ENCODE assay signal across 8 cellular contexts in genomic region chr7:151115121-151115835, GRCh38. TPM values are rescaled to one million over a fixed set of nuclear protein-coding genes. Genes with fewer than 3 reads are reported as not detected.
DNase-seq lines count a peak whose midpoint lies in the region; ATAC-seq and TF ChIP-seq lines count a peak whose summit lies in the region.

No MANE protein-coding gene starts in this region.

- DNase-seq in CD4-positive, alpha-beta memory T cell = peak in 4 of 5 donors; percentile 22 to 36 (median 24)
- peak; percentile 30 for DNase-seq in T-helper 2 cell treated with Interferon-gamma antibody and Interleukin-4, amounts not matched to agents 5 μg/mL and 100 μg/mL, for 36 hours (ENCODE audit: low spot score)
- DNase-seq in endodermal cell (peak; percentile 78), neural progenitor cell (ENCODE audit: low spot score) (peak; percentile 79), NCI-H1105 treated with DMSO at 0.1 percent for 48 hours (lab: John Stamatoyannopoulos, UW) (no peak)

- H2AFZ ChIP-seq in neural progenitor cell (replicated peaks) = no peak overlapping the region

- POLR2A ChIA-PET in CD4-positive, alpha-beta memory T cell (lab: Charles Lee; ENCODE audit: partially characterized antibody) = interaction anchor here (0.5 to 1.9 kb wide), 4 partner anchors 9 to 101 kb away, joined by 4 to 7 read pairs (median 5); partner anchors contain the start of gene TMUB1

- intact Hi-C loops in CD4-positive, alpha-beta memory T cell (cut with micrococcal nuclease) = no loop called here

- H3K4me2 ChIP-seq in neural progenitor cell = peak overlapping the region; percentile 78

- no peak overlapping the region for H3K9ac ChIP-seq in endodermal cell (ENCODE audit: extremely low read depth, low read length, poor library complexity, severe bottlenecking)
- no peak overlapping the region for H3K9ac ChIP-seq in neural progenitor cell

- no peak overlapping the region for H3K4me3 ChIP-seq in CD4-positive, alpha-beta memory T cell (ENCODE audit: low read length in 2 of 2)
- H3K4me3 ChIP-seq in endodermal cell (ENCODE audit: low read length) (peak overlapping the region; percentile 56), neural progenitor cell (peak overlapping the region; percentile 47)

- peak; percentile 48 for TF ChIP-seq CTCF in endodermal cell (conservative IDR thresholded peaks at IDR 0.05)
- TF ChIP-seq CTCF in neural progenitor cell (IDR thresholded peaks at IDR 0.05) = peak; percentile 28

- H3K27ac Mint-ChIP-seq in CD4-positive, alpha-beta memory T cell = peak overlapping the region in 5 of 7 donors; percentile 51 to 95 (median 85)
- H3K27ac Mint-ChIP-seq in T-helper 2 cell treated with Interferon-gamma antibody and Interleukin-4, amounts not matched to agents 5 μg/mL and 100 μg/mL, for 36 hours = no peak overlapping the region
- H3K27ac Mint-ChIP-seq in endodermal cell = no peak overlapping the region
- no peak overlapping the region for H3K27ac Mint-ChIP-seq in neural progenitor cell

- H4K20me1 ChIP-seq in neural progenitor cell (ENCODE audit: low read depth) = peaks cover 86% of the 10 kb centered on the region

- H3K4me1 Mint-ChIP-seq in CD4-positive, alpha-beta memory T cell = peaks cover 3 to 39% (median 25%) of the 10 kb centered on the region in 4 donors
- H3K4me1 Mint-ChIP-seq in T-helper 2 cell treated with Interferon-gamma antibody and Interleukin-4, amounts not matched to agents 5 μg/mL and 100 μg/mL, for 36 hours (ENCODE audit: low read depth) = no peaks in the 10 kb centered on the region
- peaks cover 27% of the 10 kb centered on the region for H3K4me1 Mint-ChIP-seq in endodermal cell
- H3K4me1 Mint-ChIP-seq in neural progenitor cell = peaks cover 33% of the 10 kb centered on the region

- H3K79me2 ChIP-seq in neural progenitor cell (ENCODE audit: low read depth) = peaks cover 52% of the 10 kb centered on the region

- H3K36me3 ChIP-seq in CD4-positive, alpha-beta memory T cell (ENCODE audit: insufficient read depth, low read length) = no peaks in the 10 kb centered on the region
- H3K36me3 ChIP-seq in endodermal cell (ENCODE audit: control insufficient read depth, insufficient read depth, low read length) = peaks cover 26% of the 10 kb centered on the region
- H3K36me3 ChIP-seq in neural progenitor cell = no peaks in the 10 kb centered on the region

- CTCF ChIA-PET in CD4-positive, alpha-beta memory T cell (lab: Charles Lee; ENCODE audit: partially characterized antibody) = interaction anchor here (0.7 to 1.0 kb wide), 3 partner anchors 9 to 130 kb away, joined by 3 to 4 read pairs (median 3); no protein-coding TSS in a partner anchor

- H3K36me3 Mint-ChIP-seq in CD4-positive, alpha-beta memory T cell = peaks cover 3 to 16% of the 10 kb centered on the region in 2 donors
- H3K36me3 Mint-ChIP-seq in T-helper 2 cell treated with Interferon-gamma antibody and Interleukin-4, amounts not matched to agents 5 μg/mL and 100 μg/mL, for 36 hours (ENCODE audit: low read depth) = no peaks in the 10 kb centered on the region
- H3K36me3 Mint-ChIP-seq in endodermal cell (ENCODE audit: low read depth) = peaks cover 19% of the 10 kb centered on the region
- H3K36me3 Mint-ChIP-seq in neural progenitor cell = peaks cover 1% of the 10 kb centered on the region

- no peaks in the 10 kb centered on the region for H3K9me3 ChIP-seq in CD4-positive, alpha-beta memory T cell (ENCODE audit: control insufficient read depth in 1 of 2, low read length in 2 of 2)
- H3K9me3 ChIP-seq in endodermal cell (ENCODE audit: control insufficient read depth, low read length) = no peaks in the 10 kb centered on the region
- no peaks in the 10 kb centered on the region for H3K9me3 ChIP-seq in neural progenitor cell (ENCODE audit: low read depth)

- peaks cover 0 to 1% (median 0%) of the 10 kb centered on the region in 8 donors for H3K9me3 Mint-ChIP-seq in CD4-positive, alpha-beta memory T cell
- no peaks in the 10 kb centered on the region for H3K9me3 Mint-ChIP-seq in T-helper 2 cell treated with Interferon-gamma antibody and Interleukin-4, amounts not matched to agents 5 μg/mL and 100 μg/mL, for 36 hours
- H3K9me3 Mint-ChIP-seq in endodermal cell (no peaks in the 10 kb centered on the region), neural progenitor cell (no peaks in the 10 kb centered on the region)

- no peaks in the 10 kb centered on the region for H3K27me3 Mint-ChIP-seq in CD4-positive, alpha-beta memory T cell
- peaks cover 3% of the 10 kb centered on the region for H3K27me3 Mint-ChIP-seq in T-helper 2 cell treated with Interferon-gamma antibody and Interleukin-4, amounts not matched to agents 5 μg/mL and 100 μg/mL, for 36 hours (ENCODE audit: low read depth)
- no peaks in the 10 kb centered on the region for H3K27me3 Mint-ChIP-seq in endodermal cell (ENCODE audit: insufficient read depth)
- H3K27me3 Mint-ChIP-seq in neural progenitor cell (ENCODE audit: insufficient read depth, low read depth) = peaks cover 11% of the 10 kb centered on the region

- H3K4me1 ChIP-seq in CD4-positive, alpha-beta memory T cell (ENCODE audit: insufficient read depth, low read length) = peaks cover 31% of the 10 kb centered on the region
- H3K4me1 ChIP-seq in endodermal cell (ENCODE audit: control insufficient read depth, insufficient read depth, low read length) (peaks cover 31% of the 10 kb centered on the region), neural progenitor cell (peaks cover 20% of the 10 kb centered on the region)

- H3K27ac ChIP-seq in CD4-positive, alpha-beta memory T cell (ENCODE audit: low read depth, low read length) = no peak overlapping the region
- no peak overlapping the region for H3K27ac ChIP-seq in endodermal cell (ENCODE audit: low read depth, low read length)
- no peak overlapping the region for H3K27ac ChIP-seq in neural progenitor cell

- peaks cover 27% of the 10 kb centered on the region for H3F3A ChIP-seq in neural progenitor cell (ENCODE audit: low read depth)

- ATAC-seq in esophagus mucosa = no peak
- no peak for ATAC-seq in HG03097 (IDR thresholded peaks at IDR 0.05; ENCODE audit: low FRiP score, unreplicated experiment)
- ATAC-seq in GM19455 (IDR thresholded peaks at IDR 0.05; ENCODE audit: unreplicated experiment) = no peak

- H3K27me3 ChIP-seq in CD4-positive, alpha-beta memory T cell (ENCODE audit: insufficient read depth, low read length) = no peaks in the 10 kb centered on the region
- no peaks in the 10 kb centered on the region for H3K27me3 ChIP-seq in endodermal cell (ENCODE audit: control insufficient read depth, insufficient read depth, low read length, poor library complexity, severe bottlenecking)
- H3K27me3 ChIP-seq in neural progenitor cell = peaks cover 17% of the 10 kb centered on the region

- WGBS in endodermal cell (ENCODE audit: insufficient coverage in 1 of 2, insufficient read length in 1 of 2), 2 experiments = 5% methylated on average over 18 to 114 of the region's 114 CpGs

- H3K4me3 Mint-ChIP-seq in CD4-positive, alpha-beta memory T cell = peak overlapping the region; percentile 67 to 80 (median 75)
- H3K4me3 Mint-ChIP-seq in T-helper 2 cell treated with Interferon-gamma antibody and Interleukin-4, amounts not matched to agents 5 μg/mL and 100 μg/mL, for 36 hours = no peak overlapping the region
- H3K4me3 Mint-ChIP-seq in endodermal cell (peak overlapping the region; percentile 61), neural progenitor cell (peak overlapping the region; percentile 78)

RNA-seq across cellular contexts. Expression of gene AGAP3, which starts 29.0 kb away (rescaled TPM):
- total RNA-seq in CD4-positive, alpha-beta memory T cell = 10 to 100 TPM; 52.9 to 65.8 TPM
- 1 to 10 TPM; 3.0 to 9.5 TPM for polyA plus RNA-seq in CD4-positive, alpha-beta memory T cell
- total RNA-seq in endodermal cell (100 to 1,000 TPM; 113 to 116 TPM), neural progenitor cell (ENCODE audit: low replicate concordance) (38.9 and 73.0 TPM in 2 replicates), esophagus mucosa (76.1 TPM)
- 65.6 TPM for polyA plus RNA-seq in endodermal cell (2013, experiment 1 of 2)
- polyA plus RNA-seq in endodermal cell (2013, experiment 2 of 2) = 64.1 TPM

RNA-seq across cellular contexts. Expression of gene TMUB1, which starts 32.0 kb away (rescaled TPM):
- 10 to 100 TPM; 42.6 to 48.7 TPM for total RNA-seq in CD4-positive, alpha-beta memory T cell
- 10 to 100 TPM; 48.9 to 66.7 TPM for polyA plus RNA-seq in CD4-positive, alpha-beta memory T cell
- total RNA-seq in endodermal cell (10 to 100 TPM; 48.1 to 52.6 TPM), neural progenitor cell (ENCODE audit: low replicate concordance) (6.0 and 49.4 TPM in 2 replicates), esophagus mucosa (23.2 TPM)
- polyA plus RNA-seq in endodermal cell (2013, experiment 1 of 2) = 42.7 TPM
- polyA plus RNA-seq in endodermal cell (2013, experiment 2 of 2) = 41.2 TPM

RNA-seq across cellular contexts. Expression of gene FASTK, which starts 34.7 kb away (rescaled TPM):
- total RNA-seq in CD4-positive, alpha-beta memory T cell = 100 to 1,000 TPM; 123 to 126 TPM
- 10 to 100 TPM; 51.2 to 62.2 TPM for polyA plus RNA-seq in CD4-positive, alpha-beta memory T cell
- total RNA-seq in endodermal cell = 10 to 100 TPM; 64.0 to 71.0 TPM
- 62.8 TPM for polyA plus RNA-seq in endodermal cell (2013, experiment 1 of 2)
- polyA plus RNA-seq in endodermal cell (2013, experiment 2 of 2) = 53.4 TPM
- 22.4 and 71.0 TPM in 2 replicates for total RNA-seq in neural progenitor cell (ENCODE audit: low replicate concordance)
- 55.5 TPM for total RNA-seq in esophagus mucosa

RNA-seq across cellular contexts. Expression of gene GBX1, which starts 52.2 kb away (rescaled TPM):
- not detected for total RNA-seq in CD4-positive, alpha-beta memory T cell
- polyA plus RNA-seq in CD4-positive, alpha-beta memory T cell = not detected
- not detected for total RNA-seq in endodermal cell
- 1.00 TPM for polyA plus RNA-seq in endodermal cell (2013, experiment 1 of 2)
- polyA plus RNA-seq in endodermal cell (2013, experiment 2 of 2) = 0.75 TPM
- not detected in 2 replicates for total RNA-seq in neural progenitor cell (ENCODE audit: low replicate concordance)
- not detected for total RNA-seq in esophagus mucosa

RNA-seq across cellular contexts. Expression of gene SLC4A2, which starts 55.9 kb away (rescaled TPM):
- total RNA-seq in CD4-positive, alpha-beta memory T cell = 10 to 100 TPM; 82.7 to 84.7 TPM
- 10 to 100 TPM; 12.8 to 24.3 TPM for polyA plus RNA-seq in CD4-positive, alpha-beta memory T cell
- 100 to 1,000 TPM; 265 to 284 TPM for total RNA-seq in endodermal cell
- polyA plus RNA-seq in endodermal cell (2013, experiment 1 of 2) = 88.2 TPM
- polyA plus RNA-seq in endodermal cell (2013, experiment 2 of 2) = 83.1 TPM
- 26.1 and 85.7 TPM in 2 replicates for total RNA-seq in neural progenitor cell (ENCODE audit: low replicate concordance)
- 35.9 TPM for total RNA-seq in esophagus mucosa

Comparison
In these comparisons a context has a peak if more than half of its experiments do, and no peak if none do; other contexts are left out.
1. H3K4me3 ChIP-seq: peak in endodermal cell (single experiment) and neural progenitor cell (single experiment); none in CD4-positive, alpha-beta memory T cell (0 of 2).
2. H3K27ac Mint-ChIP-seq: peak in CD4-positive, alpha-beta memory T cell (5 of 7); none in T-helper 2 cell treated with Interferon-gamma antibody and Interleukin-4, amounts not matched to agents 5 μg/mL and 100 μg/mL, for 36 hours (single experiment), endodermal cell (single experiment) and neural progenitor cell (single experiment).